In genomic region chr3:37200141-37200540, GRCh38 we compare ENCODE assay signal across 16 cellular contexts. TPM values are rescaled to one million over a fixed set of nuclear protein-coding genes. Genes with fewer than 3 reads are reported as not detected.
DNase-seq lines count a peak whose midpoint lies in the region; ATAC-seq, FAIRE-seq and TF ChIP-seq lines count a peak whose summit lies in the region.
"Had no signal": no experiment of that assay in that cellular context is flagged by ENCODE, and none has a peak within 500 bp of the region (broad histone marks: within the 10 kb centered on the region; RNA-seq: fewer than 3 reads in every experiment).

No MANE protein-coding gene starts in this region.

- H3K4me2 ChIP-seq in mesendoderm (ENCODE audit: low read length) = no peak overlapping the region

- no peaks in the 10 kb centered on the region for H3K36me3 ChIP-seq in mesendoderm (ENCODE audit: control insufficient read depth, insufficient read depth, low read length)

- H3K4me3 ChIP-seq in AG10803 (ENCODE audit: low read length) (no peak overlapping the region), mesendoderm (ENCODE audit: low read length) (no peak overlapping the region)

- no peak overlapping the region for H4K5ac ChIP-seq in mesendoderm (ENCODE audit: low read length)

- no peaks in the 10 kb centered on the region for H3K27me3 ChIP-seq in mesendoderm (ENCODE audit: insufficient read depth, low read length, poor library complexity)

- H3K27ac ChIP-seq in mesendoderm (ENCODE audit: low read depth, low read length) = no peak overlapping the region
- H3K27ac ChIP-seq: HL-60 had no signal

- WGBS in mesendoderm (ENCODE audit: extremely low coverage, insufficient coverage, low lambda C conversion rate) = no CpG with 5 or more reads among the region's 4 CpGs

- no peaks in the 10 kb centered on the region for H3K4me1 ChIP-seq in mesendoderm (ENCODE audit: control insufficient read depth, low read depth, low read length)

- H3K56ac ChIP-seq in mesendoderm (ENCODE audit: low read length) = no peak overlapping the region

- no peaks in the 10 kb centered on the region for H3K79me2 ChIP-seq in mesendoderm (ENCODE audit: control insufficient read depth, insufficient read depth, low read length)

- H2BK5ac ChIP-seq in mesendoderm (ENCODE audit: low read length) = no peak overlapping the region

- no peak overlapping the region for H3K4ac ChIP-seq in mesendoderm (ENCODE audit: low read depth, low read length)

- TF ChIP-seq CTCF in AG10803 (conservative IDR thresholded peaks at IDR 0.05; ENCODE audit: low read length) = no peak
- no peak for TF ChIP-seq CTCF in GM10266 (IDR thresholded peaks at IDR 0.05; ENCODE audit: control insufficient read depth, insufficient read depth, low read depth, missing control alignments)

- ATAC-seq in HG02981 (IDR thresholded peaks at IDR 0.05; ENCODE audit: unreplicated experiment) = no peak
- ATAC-seq: HCT116 had no signal

- DNase-seq in AG10803 (ENCODE audit: low read depth) (peak; percentile 25), cerebellar cortex (ENCODE audit: low spot score) (peak; percentile 69), mesendoderm (peak; percentile 94), GM10266 (ENCODE audit: extremely low spot score) (no peak), NCI-H69 (lab: John Stamatoyannopoulos, UW) (no peak), amniotic stem cell (lab: John Stamatoyannopoulos, UW) (no peak)
- DNase-seq: ACHN; C1 segment of cervical spinal cord; CD4-positive, alpha-beta memory T cell; DMS79; GF-D8 had no signal

- H2AK5ac ChIP-seq in mesendoderm (ENCODE audit: low read length) = no peak overlapping the region

- no peak overlapping the region for H3K9ac ChIP-seq in mesendoderm (ENCODE audit: low read length)

- H4K8ac ChIP-seq in mesendoderm (ENCODE audit: low read depth, low read length) = no peak overlapping the region

- H2BK15ac ChIP-seq in mesendoderm (replicated peaks; ENCODE audit: low read depth) = no peak overlapping the region

- H3K79me1 ChIP-seq in mesendoderm (ENCODE audit: low read length) = no peaks in the 10 kb centered on the region

- H3K23ac ChIP-seq in mesendoderm (ENCODE audit: low read length) = no peak overlapping the region

- H3K18ac ChIP-seq in mesendoderm (ENCODE audit: low read length) = no peak overlapping the region

- peak; percentile 73 for FAIRE-seq in G401.6 (lab: Jason Lieb, UNC)
- FAIRE-seq: H54 had no signal

- H2BK120ac ChIP-seq in mesendoderm (ENCODE audit: low read depth, low read length) = no peak overlapping the region

RNA-seq across cellular contexts. Expression of gene LRRFIP2, which starts 25.8 kb away (rescaled TPM):
- polyA plus RNA-seq in mesendoderm (2013, experiment 1 of 2) = 26.5 TPM
- 27.9 TPM for polyA plus RNA-seq in mesendoderm (2013, experiment 2 of 2)

RNA-seq across cellular contexts. Expression of gene GOLGA4, which starts 42.9 kb away (rescaled TPM):
- polyA plus RNA-seq in mesendoderm (2013, experiment 1 of 2) = 35.5 TPM
- 37.2 TPM for polyA plus RNA-seq in mesendoderm (2013, experiment 2 of 2)

Comparison
In these comparisons a context has a peak if more than half of its experiments do, and no peak if none do; other contexts are left out.
1. DNase-seq: peak in AG10803 (single experiment), cerebellar cortex (single experiment) and mesendoderm (single experiment); none in GM10266 (single experiment), NCI-H69 (single experiment) and amniotic stem cell (single experiment).